16 cellular contexts compared by ENCODE assay signal in genomic region chr7:43513236-43513635, GRCh38.
DNase-seq lines count a peak whose midpoint lies in the region; ATAC-seq and TF ChIP-seq lines count a peak whose summit lies in the region.
"Had no signal": no experiment of that assay in that cellular context is flagged by ENCODE, and none has a peak within 500 bp of the region (broad histone marks: within the 10 kb centered on the region; RNA-seq: fewer than 3 reads in every experiment).

No MANE protein-coding gene starts in this region.

- H3K4me3 Mint-ChIP-seq in activated naive CD4-positive, alpha-beta T cell treated with anti-CD3 and anti-CD28 coated beads, Interleukin-2, amount 10 ng/mL, durations not matched to agents 7 days and 5 days, result no peak overlapping the region
- H3K4me3 Mint-ChIP-seq: CD8-positive, alpha-beta T cell; dendritic cell treated with granulocyte-macrophage colony-stimulating factor and Interleukin-4, amounts not matched to agents 40 ng/mL and 50 ng/mL, for 4 days had no signal

- peak; percentile 46 for DNase-seq in DMS53 (lab: John Stamatoyannopoulos, UW)
- no peak for DNase-seq in DMS53 treated with DMSO at 0.1 percent for 48 hours (lab: John Stamatoyannopoulos, UW; ENCODE audit: unreplicated experiment)
- DNase-seq in NCI-H2029 treated with DMSO at 0.1 percent for 48 hours (lab: John Stamatoyannopoulos, UW), result peak; percentile 17
- DNase-seq in astrocyte of the hippocampus (ENCODE audit: low read depth, low spot score), result peak; percentile 22
- peak in 35 of 56 donors; percentile 2 to 61 (median 20) for DNase-seq in nucleus accumbens (lab: John Stamatoyannopoulos, UW)
- DNase-seq in activated T-cell treated with anti-CD3 and anti-CD28 coated beads, Interleukin-2, amount 50 U/mL, for 48 hours, result no peak
- DNase-seq in activated naive CD4-positive, alpha-beta T cell treated with anti-CD3 and anti-CD28 coated beads, Interleukin-2, amount 10 ng/mL, durations not matched to agents 7 days and 5 days, result no peak
- no peak for DNase-seq in left lung
- DNase-seq: CD8-positive, alpha-beta T cell; GM23248; left ventricle myocardium superior; NCI-H187 treated with DMSO at 0.1 percent for 48 hours; SW 1271 had no signal

- no peaks in the 10 kb centered on the region for H3K4me1 ChIP-seq in left lung

- no peaks in the 10 kb centered on the region for H3K9me3 Mint-ChIP-seq in activated naive CD4-positive, alpha-beta T cell treated with anti-CD3 and anti-CD28 coated beads, Interleukin-2, amount 10 ng/mL, durations not matched to agents 7 days and 5 days
- H3K9me3 Mint-ChIP-seq: CD8-positive, alpha-beta T cell; dendritic cell treated with granulocyte-macrophage colony-stimulating factor and Interleukin-4, amounts not matched to agents 40 ng/mL and 50 ng/mL, for 4 days had no signal

- H3K36me3 Mint-ChIP-seq in activated naive CD4-positive, alpha-beta T cell treated with anti-CD3 and anti-CD28 coated beads, Interleukin-2, amount 10 ng/mL, durations not matched to agents 7 days and 5 days, result no peaks in the 10 kb centered on the region
- H3K36me3 Mint-ChIP-seq: CD8-positive, alpha-beta T cell had no signal

- no peak overlapping the region for H3K4me3 ChIP-seq in left lung
- H3K4me3 ChIP-seq: GM23248, skin epidermis had no signal

- CTCF ChIA-PET in activated naive CD4-positive, alpha-beta T cell treated with anti-CD3 and anti-CD28 coated beads, Interleukin-2, amount 10 ng/mL, durations not matched to agents 7 days and 5 days (lab: Charles Lee), result no interaction called here

- no peaks in the 10 kb centered on the region for H3K9me3 ChIP-seq in left lung

- H3K27ac Mint-ChIP-seq in activated naive CD4-positive, alpha-beta T cell treated with anti-CD3 and anti-CD28 coated beads, Interleukin-2, amount 10 ng/mL, durations not matched to agents 7 days and 5 days, result no peak overlapping the region
- H3K27ac Mint-ChIP-seq: CD8-positive, alpha-beta T cell; dendritic cell treated with granulocyte-macrophage colony-stimulating factor and Interleukin-4, amounts not matched to agents 40 ng/mL and 50 ng/mL, for 4 days had no signal

- H3K4me1 Mint-ChIP-seq in activated naive CD4-positive, alpha-beta T cell treated with anti-CD3 and anti-CD28 coated beads, Interleukin-2, amount 10 ng/mL, durations not matched to agents 7 days and 5 days, result no peaks in the 10 kb centered on the region

- ATAC-seq in left lung, result no peak
- ATAC-seq: CD8-positive, alpha-beta T cell; left ventricle myocardium superior had no signal

- no peaks in the 10 kb centered on the region for H3K27me3 ChIP-seq in left lung

- TF ChIP-seq CTCF in left lung (IDR thresholded peaks at IDR 0.05), result no peak

- H3K27me3 Mint-ChIP-seq in activated naive CD4-positive, alpha-beta T cell treated with anti-CD3 and anti-CD28 coated beads, Interleukin-2, amount 10 ng/mL, durations not matched to agents 7 days and 5 days, result peaks cover 23% of the 10 kb centered on the region

- intact Hi-C loops in left lung (cut with DNase I), result no loop called here

- no peaks in the 10 kb centered on the region for H3K36me3 ChIP-seq in left lung

- H3K27ac ChIP-seq in left lung, result no peak overlapping the region
- H3K27ac ChIP-seq: 22Rv1, GM23248, skin epidermis had no signal

Comparison
In these comparisons a context has a peak if more than half of its experiments do, and no peak if none do; other contexts are left out.
1. DNase-seq: peak in DMS53 (single experiment), NCI-H2029 treated with DMSO at 0.1 percent for 48 hours (single experiment), astrocyte of the hippocampus (single experiment) and nucleus accumbens (35 of 56); none in DMS53 treated with DMSO at 0.1 percent for 48 hours (single experiment), activated T-cell treated with anti-CD3 and anti-CD28 coated beads, Interleukin-2, amount 50 U/mL, for 48 hours (0 of 2), activated naive CD4-positive, alpha-beta T cell treated with anti-CD3 and anti-CD28 coated beads, Interleukin-2, amount 10 ng/mL, durations not matched to agents 7 days and 5 days (single experiment) and left lung (0 of 2).